In genomic region chr14:36717363-36717762, GRCh38 we compare ENCODE assay signal across 28 cellular contexts. TPM values are rescaled to one million over a fixed set of nuclear protein-coding genes. Genes with fewer than 3 reads are reported as not detected.
DNase-seq lines count a peak whose midpoint lies in the region; ATAC-seq lines count a peak whose summit lies in the region.
"Had no signal": no experiment of that assay in that cellular context is flagged by ENCODE, and none has a peak within 500 bp of the region (broad histone marks: within the 10 kb centered on the region; RNA-seq: fewer than 3 reads in every experiment).

No MANE protein-coding gene starts in this region.

- ATAC-seq in esophagus mucosa (peak; percentile 22), GM21360 (IDR thresholded peaks at IDR 0.05; ENCODE audit: unreplicated experiment) (no peak)
- ATAC-seq: CD8-positive, alpha-beta T cell; gastrocnemius medialis; lower lobe of right lung; naive thymus-derived CD8-positive, alpha-beta T cell; psoas muscle had no signal

- peak; percentile 28 for DNase-seq in COR-L47 (lab: John Stamatoyannopoulos, UW)
- DNase-seq in DMS53 treated with DMSO at 0.1 percent for 48 hours (lab: John Stamatoyannopoulos, UW; ENCODE audit: unreplicated experiment), result peak; percentile 20
- DNase-seq in NCI-H345 (lab: John Stamatoyannopoulos, UW), result peak; percentile 77
- no peak for DNase-seq in NCI-H1105 (lab: John Stamatoyannopoulos, UW)
- no peak for DNase-seq in OCI-M2 (lab: John Stamatoyannopoulos, UW; ENCODE audit: unreplicated experiment)
- DNase-seq: activated CD4-positive, alpha-beta T cell treated with anti-CD3 and anti-CD28 coated beads, Interleukin-2, amount 10 ng/mL, durations not matched to agents 24 days and 14 days; activated effector memory CD4-positive, alpha-beta T cell treated with Interleukin-2 at 50 U/mL for 16 hours; activated naive CD8-positive, alpha-beta T cell treated with anti-CD3 and anti-CD28 coated beads, Interleukin-2, amount 10 ng/mL, durations not matched to agents 7 days and 5 days; activated T-cell treated with anti-CD3 and anti-CD28 coated beads, Interleukin-2, amount 50 U/mL, for 1 hour; aorta; BE2C; CD8-positive, alpha-beta T cell; DMS 273 treated with DMSO at 0.1 percent for 48 hours; gastrocnemius medialis; GM23248; lower lobe of right lung; naive thymus-derived CD8-positive, alpha-beta T cell; NCI-H1048; occipital lobe; psoas muscle; RPMI8226; stimulated activated CD4-positive, alpha-beta T cell treated with anti-CD3 and anti-CD28 coated beads, Interleukin-4, amount 100 ng/mL, for 1 hour; tibial artery; WERI-Rb-1 had no signal

RNA-seq across cellular contexts. Expression of gene PAX9, which starts 55.7 kb away (rescaled TPM):
- 83.6 TPM for total RNA-seq in esophagus mucosa
- total RNA-seq: activated CD4-positive, alpha-beta T cell treated with anti-CD3 and anti-CD28 coated beads, Interleukin-2, amount 10 ng/mL, durations not matched to agents 24 days and 14 days; activated naive CD8-positive, alpha-beta T cell treated with anti-CD3 and anti-CD28 coated beads, Interleukin-2, amount 10 ng/mL, durations not matched to agents 7 days and 5 days; CD8-positive, alpha-beta T cell; fibroblast of lung; gastrocnemius medialis; GM23248; mononuclear cell; naive thymus-derived CD8-positive, alpha-beta T cell had no signal

Comparison
In these comparisons a context has a peak if more than half of its experiments do, and no peak if none do; other contexts are left out.
1. DNase-seq: peak in COR-L47 (single experiment), DMS53 treated with DMSO at 0.1 percent for 48 hours (single experiment) and NCI-H345 (single experiment); none in NCI-H1105 (single experiment) and OCI-M2 (single experiment).